Comparison of ENCODE assay signal across 10 cellular contexts in genomic region chr14:77375164-77375950, GRCh38. TPM values are rescaled to one million over a fixed set of nuclear protein-coding genes. Genes with fewer than 3 reads are reported as not detected.
DNase-seq lines count a peak whose midpoint lies in the region; ATAC-seq, FAIRE-seq and TF ChIP-seq lines count a peak whose summit lies in the region.
"Had no signal": no experiment of that assay in that cellular context is flagged by ENCODE, and none has a peak within 500 bp of the region (broad histone marks: within the 10 kb centered on the region; RNA-seq: fewer than 3 reads in every experiment).

No MANE protein-coding gene starts in this region.

- H3K27ac Mint-ChIP-seq in activated CD4-positive, alpha-beta T cell treated with anti-CD3 and anti-CD28 coated beads, Interleukin-2, amount 10 ng/mL, durations not matched to agents 7 days and 5 days, result peak overlapping the region; percentile 90

- peak overlapping the region; percentile 88 for H3K4me3 Mint-ChIP-seq in activated CD4-positive, alpha-beta T cell treated with anti-CD3 and anti-CD28 coated beads, Interleukin-2, amount 10 ng/mL, durations not matched to agents 7 days and 5 days

- no peak for TF ChIP-seq POLR2A in H54 (IDR thresholded peaks at IDR 0.05; ENCODE audit: low read depth, low read length)

- H3K9me3 ChIP-seq in effector memory CD4-positive, alpha-beta T cell (ENCODE audit: control insufficient read depth, low read length), result no peaks in the 10 kb centered on the region
- H3K9me3 ChIP-seq: gastroesophageal sphincter had no signal

- peaks cover 30% of the 10 kb centered on the region for H3K36me3 Mint-ChIP-seq in activated CD4-positive, alpha-beta T cell treated with anti-CD3 and anti-CD28 coated beads, Interleukin-2, amount 10 ng/mL, durations not matched to agents 7 days and 5 days (ENCODE audit: low read depth)

- no peaks in the 10 kb centered on the region for H3K27me3 ChIP-seq in effector memory CD4-positive, alpha-beta T cell (replicated peaks; ENCODE audit: control insufficient read depth, insufficient read depth, low read length, poor library complexity, severe bottlenecking)
- H3K27me3 ChIP-seq: gastroesophageal sphincter had no signal

- ATAC-seq in HG02885 (IDR thresholded peaks at IDR 0.05; ENCODE audit: poor library complexity, unreplicated experiment) (no peak), HG03196 (IDR thresholded peaks at IDR 0.05; ENCODE audit: unreplicated experiment) (no peak)

- no peak overlapping the region for H3K27ac ChIP-seq in effector memory CD4-positive, alpha-beta T cell (ENCODE audit: insufficient read depth, low read length, poor library complexity, severe bottlenecking)

- CTCF ChIA-PET in activated CD4-positive, alpha-beta T cell treated with anti-CD3 and anti-CD28 coated beads, Interleukin-2, amount 10 ng/mL, durations not matched to agents 7 days and 5 days (lab: Charles Lee), result interaction anchor here (0.7 kb wide), 1 partner anchor 485 kb away, joined by 3 read pairs; no protein-coding TSS in a partner anchor

- H3K36me3 ChIP-seq in effector memory CD4-positive, alpha-beta T cell (ENCODE audit: control insufficient read depth, insufficient read depth, low read length), result no peaks in the 10 kb centered on the region
- H3K36me3 ChIP-seq: gastroesophageal sphincter had no signal

- no peak for FAIRE-seq in H54 (lab: Jason Lieb, UNC)

- peaks cover 10% of the 10 kb centered on the region for H3K4me1 ChIP-seq in effector memory CD4-positive, alpha-beta T cell (ENCODE audit: control insufficient read depth, insufficient read depth, low read length, poor library complexity, severe bottlenecking)

- H3K4me3 ChIP-seq in effector memory CD4-positive, alpha-beta T cell (ENCODE audit: insufficient read depth, low read depth, low read length, poor library complexity, severe bottlenecking), result peak overlapping the region; percentile 94
- peak overlapping the region; percentile 85 for H3K4me3 ChIP-seq in skeletal muscle cell (ENCODE audit: low read depth, low read length)

- DNase-seq in activated CD4-positive, alpha-beta T cell treated with anti-CD3 and anti-CD28 coated beads, Interleukin-2, amount 10 ng/mL, durations not matched to agents 7 days and 5 days, result peak; percentile 7
- no peak for DNase-seq in activated CD4-positive, alpha-beta T cell treated with anti-CD3 and anti-CD28 coated beads, Interleukin-2, amount 50 U/mL, for 48 hours
- DNase-seq in NCI-H69 (lab: John Stamatoyannopoulos, UW), result peak; percentile 21
- DNase-seq in effector memory CD4-positive, alpha-beta T cell, result no peak
- DNase-seq in skeletal muscle cell (ENCODE audit: low read depth), result no peak
- no peak for DNase-seq in H54 (ENCODE audit: insufficient read length, low spot score)
- DNase-seq: NCI-H1105 had no signal

- POLR2A ChIA-PET in activated CD4-positive, alpha-beta T cell treated with anti-CD3 and anti-CD28 coated beads, Interleukin-2, amount 10 ng/mL, durations not matched to agents 7 days and 5 days (lab: Charles Lee), result no interaction called here

- peaks cover 12% of the 10 kb centered on the region for H3K9me3 Mint-ChIP-seq in activated CD4-positive, alpha-beta T cell treated with anti-CD3 and anti-CD28 coated beads, Interleukin-2, amount 10 ng/mL, durations not matched to agents 7 days and 5 days

- H3K27me3 Mint-ChIP-seq in activated CD4-positive, alpha-beta T cell treated with anti-CD3 and anti-CD28 coated beads, Interleukin-2, amount 10 ng/mL, durations not matched to agents 7 days and 5 days, result no peaks in the 10 kb centered on the region

- peaks cover 41% of the 10 kb centered on the region for H3K4me1 Mint-ChIP-seq in activated CD4-positive, alpha-beta T cell treated with anti-CD3 and anti-CD28 coated beads, Interleukin-2, amount 10 ng/mL, durations not matched to agents 7 days and 5 days

RNA-seq across cellular contexts. Expression of gene TMED8, which starts 1.5 kb away (rescaled TPM):
- 10 to 100 TPM; 15.0 to 15.4 TPM for total RNA-seq in activated CD4-positive, alpha-beta T cell treated with anti-CD3 and anti-CD28 coated beads, Interleukin-2, amount 10 ng/mL, durations not matched to agents 7 days and 5 days

RNA-seq across cellular contexts. Expression of gene SAMD15, which starts 1.8 kb away (rescaled TPM):
- total RNA-seq in activated CD4-positive, alpha-beta T cell treated with anti-CD3 and anti-CD28 coated beads, Interleukin-2, amount 10 ng/mL, durations not matched to agents 7 days and 5 days, result under 1 TPM; 0.10 to 0.27 TPM

RNA-seq across cellular contexts. Expression of gene NOXRED1, which starts 48.0 kb away (rescaled TPM):
- total RNA-seq in activated CD4-positive, alpha-beta T cell treated with anti-CD3 and anti-CD28 coated beads, Interleukin-2, amount 10 ng/mL, durations not matched to agents 7 days and 5 days, result under 1 TPM; 0.22 to 0.67 TPM
- total RNA-seq: gastroesophageal sphincter had no signal

RNA-seq across cellular contexts. Expression of gene GSTZ1, which starts 54.5 kb away (rescaled TPM):
- total RNA-seq in activated CD4-positive, alpha-beta T cell treated with anti-CD3 and anti-CD28 coated beads, Interleukin-2, amount 10 ng/mL, durations not matched to agents 7 days and 5 days, result 10 to 100 TPM; 17.0 to 17.8 TPM

RNA-seq across cellular contexts. Expression of gene POMT2, which starts 54.7 kb away (rescaled TPM):
- total RNA-seq in activated CD4-positive, alpha-beta T cell treated with anti-CD3 and anti-CD28 coated beads, Interleukin-2, amount 10 ng/mL, durations not matched to agents 7 days and 5 days, result 10 to 100 TPM; 11.9 to 13.8 TPM

Comparison
In these comparisons a context has a peak if more than half of its experiments do, and no peak if none do; other contexts are left out.
1. DNase-seq: peak in activated CD4-positive, alpha-beta T cell treated with anti-CD3 and anti-CD28 coated beads, Interleukin-2, amount 10 ng/mL, durations not matched to agents 7 days and 5 days (single experiment) and NCI-H69 (single experiment); none in activated CD4-positive, alpha-beta T cell treated with anti-CD3 and anti-CD28 coated beads, Interleukin-2, amount 50 U/mL, for 48 hours (0 of 2), effector memory CD4-positive, alpha-beta T cell (0 of 3), skeletal muscle cell (single experiment) and H54 (single experiment).